33 cellular contexts compared by ENCODE assay signal in genomic region chr2:239189711-239190131, GRCh38.
A peak's percentile ranks its signal among the peaks of the same experiment; 100 is the strongest.
DNase-seq lines count a peak whose midpoint lies in the region; ATAC-seq and TF ChIP-seq lines count a peak whose summit lies in the region.
"Had no signal": no experiment of that assay in that cellular context is flagged by ENCODE, and none has a peak within 500 bp of the region (broad histone marks: within the 10 kb centered on the region; RNA-seq: fewer than 3 reads in every experiment).

No MANE protein-coding gene starts in this region.

- H3K36me3 ChIP-seq in adrenal gland (replicated peaks in 1 of 2) (peaks cover 0 to 32% of the 10 kb centered on the region in 2 donors), mucosa of descending colon (ENCODE audit: low read depth) (no peaks in the 10 kb centered on the region), suprapubic skin (peaks cover 50% of the 10 kb centered on the region), Caco-2 (ENCODE audit: control insufficient read depth, insufficient read depth, low read length) (no peaks in the 10 kb centered on the region)
- H3K36me3 ChIP-seq: ovary had no signal

- no peak overlapping the region for H3K4me3 Mint-ChIP-seq in activated T-cell treated with anti-CD3 and anti-CD28 coated beads, Interleukin-2, amount 50 U/mL, for 24 hours
- H3K4me3 Mint-ChIP-seq in Caco-2 (ENCODE audit: unreplicated experiment) = no peak overlapping the region
- H3K4me3 Mint-ChIP-seq: activated CD4-positive, alpha-beta memory T cell treated with anti-CD3 and anti-CD28 coated beads, Interleukin-2, amount 10 ng/mL, durations not matched to agents 7 days and 5 days; activated naive CD4-positive, alpha-beta T cell treated with anti-CD3 and anti-CD28 coated beads for 36 hours; CD8-positive, alpha-beta T cell; mesothelial cell of epicardium; naive thymus-derived CD4-positive, alpha-beta T cell; stimulated activated memory B cell treated with anti-CD40 and anti-IgM and Interleukin-4, amounts not matched to agents 10 μg/mL and 1 μg/mL and 100 μg/mL, for 72 hours had no signal

- BruUV-seq in Caco-2 (replicated peaks; lab: Mats Ljungman, UMichigan) = no TSS peak

- H3K9me3 Mint-ChIP-seq in activated T-cell treated with anti-CD3 and anti-CD28 coated beads, Interleukin-2, amount 50 U/mL, for 24 hours = no peaks in the 10 kb centered on the region
- no peaks in the 10 kb centered on the region for H3K9me3 Mint-ChIP-seq in Caco-2 (ENCODE audit: unreplicated experiment)
- H3K9me3 Mint-ChIP-seq: CD8-positive, alpha-beta T cell; mesothelial cell of epicardium; stimulated activated memory B cell treated with anti-CD40 and anti-IgM and Interleukin-4, amounts not matched to agents 10 μg/mL and 1 μg/mL and 100 μg/mL, for 72 hours had no signal

- intact Hi-C loops in adrenal gland (cut with DNase I) (no loop called here), mucosa of descending colon (cut with DNase I, micrococcal nuclease) (no loop called here), Caco-2 (cut with micrococcal nuclease; ENCODE audit: unreplicated experiment) (no loop called here)

- TF ChIP-seq EP300 in suprapubic skin (IDR thresholded peaks at IDR 0.05) = no peak

- H3K4me1 ChIP-seq in adrenal gland (replicated peaks in 1 of 2) (peaks cover 0 to 10% of the 10 kb centered on the region in 2 donors), mucosa of descending colon (ENCODE audit: low read depth) (no peaks in the 10 kb centered on the region), suprapubic skin (peaks cover 10% of the 10 kb centered on the region), Caco-2 (no peaks in the 10 kb centered on the region)
- H3K4me1 ChIP-seq: foreskin keratinocyte, SJSA1 had no signal

- no peak overlapping the region for H3K4me3 ChIP-seq in adrenal gland
- H3K4me3 ChIP-seq in mucosa of descending colon = no peak overlapping the region
- no peak overlapping the region for H3K4me3 ChIP-seq in suprapubic skin
- no peak overlapping the region for H3K4me3 ChIP-seq in Caco-2 (ENCODE audit: low read depth, low read length)
- H3K4me3 ChIP-seq: coronary artery, esophagus muscularis mucosa, GM23248, MG63, ovary, SJSA1, testis had no signal

- ATAC-seq in mucosa of descending colon = no peak
- ATAC-seq in GM19463 (IDR thresholded peaks at IDR 0.05; ENCODE audit: unreplicated experiment) = no peak
- ATAC-seq: CD8-positive, alpha-beta T cell; foreskin keratinocyte; left colon; naive thymus-derived CD4-positive, alpha-beta T cell; stimulated activated memory B cell treated with anti-CD40 and anti-IgM and Interleukin-4, amounts not matched to agents 10 μg/mL and 1 μg/mL and 100 μg/mL, for 72 hours had no signal

- no peaks in the 10 kb centered on the region for H3K27me3 Mint-ChIP-seq in activated T-cell treated with anti-CD3 and anti-CD28 coated beads, Interleukin-2, amount 50 U/mL, for 24 hours
- H3K27me3 Mint-ChIP-seq in Caco-2 (ENCODE audit: insufficient read depth, unreplicated experiment) = no peaks in the 10 kb centered on the region
- H3K27me3 Mint-ChIP-seq: activated CD4-positive, alpha-beta memory T cell treated with anti-CD3 and anti-CD28 coated beads, Interleukin-2, amount 10 ng/mL, durations not matched to agents 7 days and 5 days; naive thymus-derived CD4-positive, alpha-beta T cell; stimulated activated memory B cell treated with anti-CD40 and anti-IgM and Interleukin-4, amounts not matched to agents 10 μg/mL and 1 μg/mL and 100 μg/mL, for 72 hours had no signal

- POLR2A ChIA-PET in Caco-2 (lab: Charles Lee) = no interaction called here

- no peak overlapping the region for H3K27ac ChIP-seq in adrenal gland
- no peak overlapping the region for H3K27ac ChIP-seq in suprapubic skin
- H3K27ac ChIP-seq: coronary artery, esophagus muscularis mucosa, foreskin keratinocyte, GM23248, ovary, SJSA1, testis had no signal

- H3K9me3 ChIP-seq in adrenal gland (replicated peaks in 1 of 3) = no peaks in the 10 kb centered on the region
- peaks cover 6% of the 10 kb centered on the region for H3K9me3 ChIP-seq in mucosa of descending colon
- peaks cover 8% of the 10 kb centered on the region for H3K9me3 ChIP-seq in suprapubic skin
- no peaks in the 10 kb centered on the region for H3K9me3 ChIP-seq in Caco-2
- H3K9me3 ChIP-seq: testis had no signal

- no peak for TF ChIP-seq POLR2A in adrenal gland (IDR thresholded peaks at IDR 0.05)
- TF ChIP-seq POLR2A in suprapubic skin (IDR thresholded peaks at IDR 0.05) = no peak

- H3K27me3 ChIP-seq in adrenal gland (no peaks in the 10 kb centered on the region), suprapubic skin (no peaks in the 10 kb centered on the region), Caco-2 (replicated peaks; ENCODE audit: control insufficient read depth, insufficient read depth, low read length) (no peaks in the 10 kb centered on the region)
- H3K27me3 ChIP-seq: esophagus muscularis mucosa, foreskin keratinocyte, MG63, ovary, SJSA1, testis had no signal

- WGBS in adrenal gland, 4 donors = 97 to 100% (median 98%) methylated on average over 6 to 23 of the region's 23 CpGs
- WGBS in suprapubic skin = 98% methylated on average over 13 of the region's 23 CpGs

- CTCF ChIA-PET in Caco-2 (lab: Charles Lee) = no interaction called here

- DNase-seq in activated T-cell treated with anti-CD3 and anti-CD28 coated beads, Interleukin-2, amount 50 U/mL, for 24 hours = peak; percentile 20
- no peak for DNase-seq in activated T-cell treated with anti-CD3 and anti-CD28 coated beads, Interleukin-2, amount 50 U/mL, for 48 hours
- DNase-seq in adrenal gland (peak in 6 of 7 donors; percentile 0 to 45 (median 14)), mucosa of descending colon (peak in 2 of 3 donors; percentile 9 to 39), suprapubic skin (ENCODE audit: low spot score in 2 of 2) (peak; percentile 28 to 70), Caco-2 (no peak), NCI-H2171 treated with DMSO at 0.1 percent for 48 hours (lab: John Stamatoyannopoulos, UW) (no peak)
- DNase-seq: activated CD4-positive, alpha-beta memory T cell treated with anti-CD3 and anti-CD28 coated beads, Interleukin-2, amount 10 ng/mL, durations not matched to agents 7 days and 5 days; activated naive CD4-positive, alpha-beta T cell treated with anti-CD3 and anti-CD28 coated beads for 36 hours; activated T-cell treated with anti-CD3 and anti-CD28 coated beads, Interleukin-2, amount 50 U/mL, for 1 hour; CD8-positive, alpha-beta T cell; DMS 273 treated with DMSO at 0.1 percent for 48 hours; foreskin keratinocyte; GM23248; hippocampal formation; KG1; MG63; naive thymus-derived CD4-positive, alpha-beta T cell; NCI-H1417; NCI-H2029 treated with DMSO at 0.1 percent for 48 hours; NCI-H345; NCI-H774; retina; stimulated activated CD4-positive, alpha-beta T cell treated with anti-CD3 and anti-CD28 coated beads, Interleukin-4, amount 100 ng/mL, for 4 hours; testis had no signal

- no peak overlapping the region for H3K27ac Mint-ChIP-seq in activated T-cell treated with anti-CD3 and anti-CD28 coated beads, Interleukin-2, amount 50 U/mL, for 24 hours
- no peak overlapping the region for H3K27ac Mint-ChIP-seq in Caco-2 (ENCODE audit: unreplicated experiment)
- H3K27ac Mint-ChIP-seq: activated CD4-positive, alpha-beta memory T cell treated with anti-CD3 and anti-CD28 coated beads, Interleukin-2, amount 10 ng/mL, durations not matched to agents 7 days and 5 days; mesothelial cell of epicardium; stimulated activated memory B cell treated with anti-CD40 and anti-IgM and Interleukin-4, amounts not matched to agents 10 μg/mL and 1 μg/mL and 100 μg/mL, for 72 hours had no signal

- H3K4me1 Mint-ChIP-seq in activated T-cell treated with anti-CD3 and anti-CD28 coated beads, Interleukin-2, amount 50 U/mL, for 24 hours (ENCODE audit: low read depth) = peaks cover 10% of the 10 kb centered on the region
- no peaks in the 10 kb centered on the region for H3K4me1 Mint-ChIP-seq in Caco-2 (ENCODE audit: low read depth, unreplicated experiment)
- H3K4me1 Mint-ChIP-seq: activated CD4-positive, alpha-beta memory T cell treated with anti-CD3 and anti-CD28 coated beads, Interleukin-2, amount 10 ng/mL, durations not matched to agents 7 days and 5 days; stimulated activated memory B cell treated with anti-CD40 and anti-IgM and Interleukin-4, amounts not matched to agents 10 μg/mL and 1 μg/mL and 100 μg/mL, for 72 hours had no signal

- TF ChIP-seq CTCF in adrenal gland (IDR thresholded peaks at IDR 0.05) = no peak
- TF ChIP-seq CTCF in mucosa of descending colon (IDR thresholded peaks at IDR 0.05) = no peak
- no peak for TF ChIP-seq CTCF in suprapubic skin (IDR thresholded peaks at IDR 0.05)
- no peak for TF ChIP-seq CTCF in Caco-2 (IDR thresholded peaks at IDR 0.05; ENCODE audit: insufficient read depth in 1 of 2, low read depth in 1 of 2, low read length in 1 of 2, severe bottlenecking in 1 of 2, unreplicated experiment in 1 of 2)

- peaks cover 57% of the 10 kb centered on the region for H3K36me3 Mint-ChIP-seq in activated T-cell treated with anti-CD3 and anti-CD28 coated beads, Interleukin-2, amount 50 U/mL, for 24 hours (ENCODE audit: low read depth)
- H3K36me3 Mint-ChIP-seq in Caco-2 (ENCODE audit: insufficient read depth, unreplicated experiment) = no peaks in the 10 kb centered on the region

Comparison
In these comparisons a context has a peak if more than half of its experiments do, and no peak if none do; other contexts are left out.
1. DNase-seq: peak in activated T-cell treated with anti-CD3 and anti-CD28 coated beads, Interleukin-2, amount 50 U/mL, for 24 hours (single experiment), adrenal gland (6 of 7), mucosa of descending colon (2 of 3) and suprapubic skin (2 of 2); none in activated T-cell treated with anti-CD3 and anti-CD28 coated beads, Interleukin-2, amount 50 U/mL, for 48 hours (0 of 2), Caco-2 (0 of 2) and NCI-H2171 treated with DMSO at 0.1 percent for 48 hours (single experiment).